In the genomic region with DNA sequence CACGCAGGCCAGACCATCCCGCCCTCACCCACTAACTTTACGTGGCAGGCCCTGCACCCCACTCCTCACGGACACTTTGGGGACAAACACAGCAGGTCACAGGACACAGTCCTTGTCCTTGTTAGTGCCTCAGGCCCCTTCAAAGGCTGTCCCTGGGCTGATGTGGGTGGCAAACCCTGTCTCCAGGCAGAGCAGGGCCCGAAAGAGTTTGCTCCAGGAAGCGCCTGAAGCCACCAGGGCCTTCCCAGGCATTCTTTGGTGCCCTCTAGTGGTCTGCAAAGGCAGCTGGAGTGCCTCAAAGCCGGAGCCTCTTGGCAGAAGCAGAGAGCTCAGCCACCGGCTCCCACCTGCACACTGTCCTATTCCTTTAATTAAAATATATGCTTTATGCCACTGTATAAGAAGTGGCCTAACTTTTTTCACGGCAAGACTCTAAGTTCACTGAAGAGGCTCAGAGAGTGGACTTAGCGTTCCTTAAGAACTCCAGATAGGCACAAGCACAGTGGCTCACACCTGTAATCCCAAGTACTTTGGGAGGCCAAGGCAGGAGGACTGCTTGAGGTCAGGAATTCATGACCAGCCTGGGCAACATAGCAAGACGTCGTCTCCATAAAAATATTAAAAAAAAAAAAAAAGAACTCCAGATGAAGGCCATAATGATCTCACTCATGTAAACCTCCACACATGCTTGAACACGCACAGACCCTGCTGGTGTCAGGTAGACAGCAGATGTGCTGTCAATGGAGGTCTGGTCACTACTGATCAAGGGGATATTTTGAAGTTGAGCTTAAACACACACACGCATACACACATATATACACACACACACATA, we compare ENCODE assay signal across 2 cellular contexts.
TF ChIP-seq lines count a peak whose summit lies in the region.

No MANE protein-coding gene starts in this region.

TF ChIP-seq in HCT116, 20 proteins besides CTCF, POLR2A, EP300 and RAD21:
- TF ChIP-seq JUND (IDR thresholded peaks at IDR 0.05) (no peak), SIN3A (IDR thresholded peaks at IDR 0.05; ENCODE audit: low read depth) (no peak), ELF1 (IDR thresholded peaks at IDR 0.05; ENCODE audit: borderline replicate concordance, low read depth) (no peak)
- TF ChIP-seq, protein P1, sequence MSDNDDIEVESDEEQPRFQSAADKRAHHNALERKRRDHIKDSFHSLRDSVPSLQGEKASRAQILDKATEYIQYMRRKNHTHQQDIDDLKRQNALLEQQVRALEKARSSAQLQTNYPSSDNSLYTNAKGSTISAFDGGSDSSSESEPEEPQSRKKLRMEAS (IDR thresholded peaks at IDR 0.05): no peak

TF ChIP-seq in H1, 55 proteins besides CTCF, POLR2A, EP300 and RAD21:
- TF ChIP-seq, protein P1 (IDR thresholded peaks at IDR 0.05): no peak
- peak; percentile 70 for TF ChIP-seq RFX5 (IDR thresholded peaks at IDR 0.05; ENCODE audit: borderline replicate concordance, low read depth, low read length)
- no peak for TF ChIP-seq POU5F1 (IDR thresholded peaks at IDR 0.05; ENCODE audit: low read depth, low read length)
- TF ChIP-seq GTF2F1 (IDR thresholded peaks at IDR 0.05; ENCODE audit: borderline replicate concordance, low read depth, low read length): no peak
- TF ChIP-seq TAF7 (optimal IDR thresholded peaks at IDR 0.05; ENCODE audit: borderline replicate concordance, low read depth, low read length): peak; percentile 27
- TF ChIP-seq CHD1 (IDR thresholded peaks at IDR 0.05; ENCODE audit: low read depth, low read length): no peak
- TF ChIP-seq GABPA (IDR thresholded peaks at IDR 0.05; ENCODE audit: borderline replicate concordance, insufficient read depth, low read length): peak; percentile 75; the same call in 1 of the 2 replicates
- 0 out of 4 replicates have a peak, but pooled peaks of 1 of the 2 experiments have one; percentile 52 for TF ChIP-seq SIN3A (conservative IDR thresholded peaks at IDR 0.05 in 1 of 2, IDR thresholded peaks at IDR 0.05 in 1 of 2; ENCODE audit: low read depth in 1 of 2, low read length in 2 of 2)
- 0 out of 2 replicates have a peak, but pooled peaks have one; percentile 31 for TF ChIP-seq JUND (IDR thresholded peaks at IDR 0.05; ENCODE audit: low read length)
- TF ChIP-seq EGR1 (IDR thresholded peaks at IDR 0.05; ENCODE audit: borderline replicate concordance, low read depth, low read length): no peak
- no peak for TF ChIP-seq HDAC2 (IDR thresholded peaks at IDR 0.05; ENCODE audit: borderline replicate concordance in 1 of 2, low read depth in 2 of 2, low read length in 2 of 2)
TF ChIP-seq in H1: peak in this region for 5.
